19 cellular contexts compared by ENCODE assay signal in genomic region chr4:74449571-74450297, GRCh38. TPM values are rescaled to one million over a fixed set of nuclear protein-coding genes. Genes with fewer than 3 reads are reported as not detected.
A peak's percentile ranks its signal among the peaks of the same experiment; 100 is the strongest.
DNase-seq lines count a peak whose midpoint lies in the region; ATAC-seq and TF ChIP-seq lines count a peak whose summit lies in the region.
"Had no signal": no experiment of that assay in that cellular context is flagged by ENCODE, and none has a peak within 500 bp of the region (broad histone marks: within the 10 kb centered on the region; RNA-seq: fewer than 3 reads in every experiment).

No MANE protein-coding gene starts in this region.

- no peak overlapping the region for H3K9ac ChIP-seq in Karpas-422 (ENCODE audit: low read length)
- H3K9ac ChIP-seq: neural progenitor cell had no signal

- H3K4me2 ChIP-seq in hepatocyte: peak overlapping the region; percentile 91
- H3K4me2 ChIP-seq in Karpas-422 (ENCODE audit: low read depth, low read length, poor library complexity, severe bottlenecking): no peak overlapping the region
- H3K4me2 ChIP-seq: neural progenitor cell had no signal

- peaks cover 57% of the 10 kb centered on the region for H3K4me1 ChIP-seq in ACC112 (ENCODE audit: control insufficient read depth, insufficient read depth, low read length, unreplicated experiment)
- no peaks in the 10 kb centered on the region for H3K4me1 ChIP-seq in hepatocyte (ENCODE audit: insufficient read depth)
- peaks cover 0 to 10% (median 7%) of the 10 kb centered on the region in 4 donors for H3K4me1 ChIP-seq in stomach
- peaks cover 9% of the 10 kb centered on the region for H3K4me1 ChIP-seq in Karpas-422 (ENCODE audit: low read length)
- H3K4me1 ChIP-seq: neural progenitor cell, vagina had no signal

- H3K9me3 ChIP-seq in hepatocyte (ENCODE audit: low read depth) (no peaks in the 10 kb centered on the region), stomach (no peaks in the 10 kb centered on the region), Karpas-422 (ENCODE audit: low read length) (no peaks in the 10 kb centered on the region)
- H3K9me3 ChIP-seq: vagina had no signal

- H4K20me1 ChIP-seq in hepatocyte (ENCODE audit: insufficient read depth, poor library complexity, severe bottlenecking) (no peaks in the 10 kb centered on the region), Karpas-422 (ENCODE audit: insufficient read depth, low read depth, low read length) (no peaks in the 10 kb centered on the region)

- no peak for TF ChIP-seq POLR2A in stomach (IDR thresholded peaks at IDR 0.05)

- peak; percentile 25 for DNase-seq in HPDE6-E6E7 (ENCODE audit: extremely low spot score)
- peak; percentile 23 for DNase-seq in brain microvascular endothelial cell
- no peak for DNase-seq in hepatocyte (ENCODE audit: low spot score)
- no peak for DNase-seq in stomach
- no peak for DNase-seq in Karpas-422
- DNase-seq: ACHN; activated CD4-positive, alpha-beta T cell treated with anti-CD3 and anti-CD28 coated beads for 4 hours; activated naive CD4-positive, alpha-beta T cell treated with Interleukin-2 at 50 U/mL for 16 hours; CD4-positive, alpha-beta T cell; cortex of kidney; left cardiac atrium; NCI-H1092 treated with DMSO at 0.1 percent for 48 hours; NCI-H69; stimulated activated CD4-positive, alpha-beta T cell treated with anti-CD3 and anti-CD28 coated beads, Interleukin-2, amount 100 ng/mL, for 24 hours had no signal

- TF ChIP-seq CTCF in brain microvascular endothelial cell (IDR thresholded peaks at IDR 0.05; ENCODE audit: low read depth, low read length, missing control alignments) (no peak), hepatocyte (IDR thresholded peaks at IDR 0.05; ENCODE audit: poor library complexity) (no peak), stomach (IDR thresholded peaks at IDR 0.05) (no peak)

- H3K79me2 ChIP-seq in ACC112 (ENCODE audit: control insufficient read depth, insufficient read depth, low read length, unreplicated experiment): no peaks in the 10 kb centered on the region
- H3K79me2 ChIP-seq in hepatocyte: peaks cover 7% of the 10 kb centered on the region
- H3K79me2 ChIP-seq in Karpas-422 (ENCODE audit: low read length): no peaks in the 10 kb centered on the region

- H3K27me3 ChIP-seq in ACC112 (ENCODE audit: insufficient read depth, low read length) (no peaks in the 10 kb centered on the region), brain microvascular endothelial cell (replicated peaks) (no peaks in the 10 kb centered on the region), hepatocyte (no peaks in the 10 kb centered on the region), stomach (no peaks in the 10 kb centered on the region), Karpas-422 (ENCODE audit: low read length) (no peaks in the 10 kb centered on the region)
- H3K27me3 ChIP-seq: vagina had no signal

- in situ Hi-C loops in brain microvascular endothelial cell (cut with HindIII; ENCODE audit: low pct_ligation_motif_present, low sequenced_read_pairs): no loop called here

- peak overlapping the region; percentile 45 for H3K4me3 ChIP-seq in ACC112 (ENCODE audit: low read depth, low read length)
- H3K4me3 ChIP-seq in brain microvascular endothelial cell (ENCODE audit: low read depth, low read length): no peak overlapping the region
- no peak overlapping the region for H3K4me3 ChIP-seq in hepatocyte
- H3K4me3 ChIP-seq in stomach: no peak overlapping the region
- H3K4me3 ChIP-seq in Karpas-422 (ENCODE audit: low read length): no peak overlapping the region
- H3K4me3 ChIP-seq: neural progenitor cell, vagina had no signal

- no peaks in the 10 kb centered on the region for H3K36me3 ChIP-seq in ACC112 (ENCODE audit: insufficient read depth, low read length)
- no peaks in the 10 kb centered on the region for H3K36me3 ChIP-seq in brain microvascular endothelial cell (replicated peaks)
- H3K36me3 ChIP-seq in hepatocyte (replicated peaks; ENCODE audit: insufficient read depth, low read depth): no peaks in the 10 kb centered on the region
- no peaks in the 10 kb centered on the region for H3K36me3 ChIP-seq in stomach
- H3K36me3 ChIP-seq in Karpas-422 (ENCODE audit: insufficient read depth, low read length): no peaks in the 10 kb centered on the region
- H3K36me3 ChIP-seq: neural progenitor cell, vagina had no signal

- no peak for TF ChIP-seq EP300 in stomach (IDR thresholded peaks at IDR 0.05)

- ATAC-seq in HG03378 (IDR thresholded peaks at IDR 0.05; ENCODE audit: unreplicated experiment) (no peak), GM18867 (IDR thresholded peaks at IDR 0.05; ENCODE audit: unreplicated experiment) (no peak)
- ATAC-seq: left cardiac atrium had no signal

- WGBS in hepatocyte (ENCODE audit: low lambda C conversion rate, missing lambda C conversion rate): 86% methylated on average over 6 of the region's 6 CpGs
- WGBS in stomach, 5 donors: 80 to 93% (median 88%) methylated on average over 6 of the region's 6 CpGs

- H3K27ac ChIP-seq in ACC112 (ENCODE audit: low read depth, low read length) (peak overlapping the region; percentile 77), brain microvascular endothelial cell (peak overlapping the region; percentile 77), hepatocyte (no peak overlapping the region), stomach (no peak overlapping the region), Karpas-422 (ENCODE audit: low read length) (no peak overlapping the region)
- H3K27ac ChIP-seq: neural progenitor cell, vagina had no signal

- H2AFZ ChIP-seq in ACC112 (ENCODE audit: low read length, unreplicated experiment) (no peak overlapping the region), hepatocyte (no peak overlapping the region), Karpas-422 (ENCODE audit: low read length) (no peak overlapping the region)
- H2AFZ ChIP-seq: neural progenitor cell had no signal

- H3K9me2 ChIP-seq in hepatocyte (replicated peaks; ENCODE audit: insufficient read depth) (no peaks in the 10 kb centered on the region), Karpas-422 (replicated peaks; ENCODE audit: insufficient read depth, low read length) (no peaks in the 10 kb centered on the region)

- intact Hi-C loops in stomach (cut with DNase I; ENCODE audit: low total_unique reads): no loop called here

RNA-seq across cellular contexts. Expression of gene AREG, which starts 4.8 kb away (rescaled TPM):
- 116 and 128 TPM in 2 replicates for total RNA-seq in hepatocyte
- polyA plus RNA-seq in hepatocyte: 129 and 135 TPM in 2 replicates
- 10 to 100 TPM in 4 of 5 donors, not detected in 1; 12.7 to 22.3 (median 15.5) TPM for total RNA-seq in stomach
- polyA plus RNA-seq in stomach: 10 to 100 TPM in 1 of 3 donors, 1 to 10 TPM in 2; 4.3 to 23.0 (median 4.7) TPM
- not detected in 2 replicates for total RNA-seq in Karpas-422 (2014; rRNA removed; shearing (Covaris generic); ENCODE audit: low replicate concordance)

Comparison
In these comparisons a context has a peak if more than half of its experiments do, and no peak if none do; other contexts are left out.
1. H3K27ac ChIP-seq: peak in ACC112 (single experiment) and brain microvascular endothelial cell (single experiment); none in hepatocyte (single experiment), stomach (0 of 5) and Karpas-422 (single experiment).
2. DNase-seq: peak in HPDE6-E6E7 (single experiment) and brain microvascular endothelial cell (single experiment); none in hepatocyte (single experiment), stomach (single experiment) and Karpas-422 (single experiment).